In the genomic region with DNA sequence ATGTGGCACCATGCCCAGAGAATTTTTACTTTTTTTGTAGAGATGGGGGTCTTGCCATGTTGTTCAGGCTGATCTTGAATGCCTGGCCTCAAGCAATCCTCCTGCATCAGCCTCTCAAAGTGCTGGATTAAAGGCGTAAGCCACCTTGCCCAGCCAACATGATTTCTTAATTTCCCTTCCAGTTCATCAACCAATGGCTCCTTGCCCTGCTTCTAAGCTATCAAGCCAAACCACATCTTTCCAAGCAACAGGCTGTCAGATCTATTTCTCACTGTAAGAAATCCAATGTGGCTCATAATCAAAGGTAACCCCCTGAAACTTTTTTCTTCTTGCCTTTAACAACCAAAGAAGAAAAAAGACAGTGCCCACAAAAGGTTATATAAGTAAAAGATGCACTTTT, we compare ENCODE assay signal across 2 cellular contexts.
TF ChIP-seq lines count a peak whose summit lies in the region.

No MANE protein-coding gene starts in this region.

TF ChIP-seq in liver, 16 proteins besides CTCF, POLR2A, EP300 and RAD21 (continued from another document):
- TF ChIP-seq, protein P1, sequence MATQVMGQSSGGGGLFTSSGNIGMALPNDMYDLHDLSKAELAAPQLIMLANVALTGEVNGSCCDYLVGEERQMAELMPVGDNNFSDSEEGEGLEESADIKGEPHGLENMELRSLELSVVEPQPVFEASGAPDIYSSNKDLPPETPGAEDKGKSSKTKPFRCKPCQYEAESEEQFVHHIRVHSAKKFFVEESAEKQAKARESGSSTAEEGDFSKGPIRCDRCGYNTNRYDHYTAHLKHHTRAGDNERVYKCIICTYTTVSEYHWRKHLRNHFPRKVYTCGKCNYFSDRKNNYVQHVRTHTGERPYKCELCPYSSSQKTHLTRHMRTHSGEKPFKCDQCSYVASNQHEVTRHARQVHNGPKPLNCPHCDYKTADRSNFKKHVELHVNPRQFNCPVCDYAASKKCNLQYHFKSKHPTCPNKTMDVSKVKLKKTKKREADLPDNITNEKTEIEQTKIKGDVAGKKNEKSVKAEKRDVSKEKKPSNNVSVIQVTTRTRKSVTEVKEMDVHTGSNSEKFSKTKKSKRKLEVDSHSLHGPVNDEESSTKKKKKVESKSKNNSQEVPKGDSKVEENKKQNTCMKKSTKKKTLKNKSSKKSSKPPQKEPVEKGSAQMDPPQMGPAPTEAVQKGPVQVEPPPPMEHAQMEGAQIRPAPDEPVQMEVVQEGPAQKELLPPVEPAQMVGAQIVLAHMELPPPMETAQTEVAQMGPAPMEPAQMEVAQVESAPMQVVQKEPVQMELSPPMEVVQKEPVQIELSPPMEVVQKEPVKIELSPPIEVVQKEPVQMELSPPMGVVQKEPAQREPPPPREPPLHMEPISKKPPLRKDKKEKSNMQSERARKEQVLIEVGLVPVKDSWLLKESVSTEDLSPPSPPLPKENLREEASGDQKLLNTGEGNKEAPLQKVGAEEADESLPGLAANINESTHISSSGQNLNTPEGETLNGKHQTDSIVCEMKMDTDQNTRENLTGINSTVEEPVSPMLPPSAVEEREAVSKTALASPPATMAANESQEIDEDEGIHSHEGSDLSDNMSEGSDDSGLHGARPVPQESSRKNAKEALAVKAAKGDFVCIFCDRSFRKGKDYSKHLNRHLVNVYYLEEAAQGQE (IDR thresholded peaks at IDR 0.05), result no peak
- TF ChIP-seq SP1 (IDR thresholded peaks at IDR 0.05) (no peak), EGR1 (IDR thresholded peaks at IDR 0.05; ENCODE audit: low read depth in 2 of 2) (no peak), JUND (IDR thresholded peaks at IDR 0.05) (no peak), YY1 (IDR thresholded peaks at IDR 0.05) (no peak), FOXA1 (IDR thresholded peaks at IDR 0.05) (no peak), FOXA2 (IDR thresholded peaks at IDR 0.05) (no peak), GABPA (IDR thresholded peaks at IDR 0.05 in 1 of 2, conservative IDR thresholded peaks at IDR 0.05 in 1 of 2) (no peak)
- TF ChIP-seq, protein P2, sequence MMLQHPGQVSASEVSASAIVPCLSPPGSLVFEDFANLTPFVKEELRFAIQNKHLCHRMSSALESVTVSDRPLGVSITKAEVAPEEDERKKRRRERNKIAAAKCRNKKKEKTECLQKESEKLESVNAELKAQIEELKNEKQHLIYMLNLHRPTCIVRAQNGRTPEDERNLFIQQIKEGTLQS (IDR thresholded peaks at IDR 0.05), result no peak

TF ChIP-seq in HepG2, 621 proteins besides CTCF, POLR2A, EP300 and RAD21 (continued from another document):
- TF ChIP-seq, protein P3, sequence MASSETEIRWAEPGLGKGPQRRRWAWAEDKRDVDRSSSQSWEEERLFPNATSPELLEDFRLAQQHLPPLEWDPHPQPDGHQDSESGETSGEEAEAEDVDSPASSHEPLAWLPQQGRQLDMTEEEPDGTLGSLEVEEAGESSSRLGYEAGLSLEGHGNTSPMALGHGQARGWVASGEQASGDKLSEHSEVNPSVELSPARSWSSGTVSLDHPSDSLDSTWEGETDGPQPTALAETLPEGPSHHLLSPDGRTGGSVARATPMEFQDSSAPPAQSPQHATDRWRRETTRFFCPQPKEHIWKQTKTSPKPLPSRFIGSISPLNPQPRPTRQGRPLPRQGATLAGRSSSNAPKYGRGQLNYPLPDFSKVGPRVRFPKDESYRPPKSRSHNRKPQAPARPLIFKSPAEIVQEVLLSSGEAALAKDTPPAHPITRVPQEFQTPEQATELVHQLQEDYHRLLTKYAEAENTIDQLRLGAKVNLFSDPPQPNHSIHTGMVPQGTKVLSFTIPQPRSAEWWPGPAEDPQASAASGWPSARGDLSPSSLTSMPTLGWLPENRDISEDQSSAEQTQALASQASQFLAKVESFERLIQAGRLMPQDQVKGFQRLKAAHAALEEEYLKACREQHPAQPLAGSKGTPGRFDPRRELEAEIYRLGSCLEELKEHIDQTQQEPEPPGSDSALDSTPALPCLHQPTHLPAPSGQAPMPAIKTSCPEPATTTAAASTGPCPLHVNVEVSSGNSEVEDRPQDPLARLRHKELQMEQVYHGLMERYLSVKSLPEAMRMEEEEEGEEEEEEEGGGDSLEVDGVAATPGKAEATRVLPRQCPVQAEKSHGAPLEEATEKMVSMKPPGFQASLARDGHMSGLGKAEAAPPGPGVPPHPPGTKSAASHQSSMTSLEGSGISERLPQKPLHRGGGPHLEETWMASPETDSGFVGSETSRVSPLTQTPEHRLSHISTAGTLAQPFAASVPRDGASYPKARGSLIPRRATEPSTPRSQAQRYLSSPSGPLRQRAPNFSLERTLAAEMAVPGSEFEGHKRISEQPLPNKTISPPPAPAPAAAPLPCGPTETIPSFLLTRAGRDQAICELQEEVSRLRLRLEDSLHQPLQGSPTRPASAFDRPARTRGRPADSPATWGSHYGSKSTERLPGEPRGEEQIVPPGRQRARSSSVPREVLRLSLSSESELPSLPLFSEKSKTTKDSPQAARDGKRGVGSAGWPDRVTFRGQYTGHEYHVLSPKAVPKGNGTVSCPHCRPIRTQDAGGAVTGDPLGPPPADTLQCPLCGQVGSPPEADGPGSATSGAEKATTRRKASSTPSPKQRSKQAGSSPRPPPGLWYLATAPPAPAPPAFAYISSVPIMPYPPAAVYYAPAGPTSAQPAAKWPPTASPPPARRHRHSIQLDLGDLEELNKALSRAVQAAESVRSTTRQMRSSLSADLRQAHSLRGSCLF (CRISPR knock-in tag; IDR thresholded peaks at IDR 0.05; ENCODE audit: borderline replicate concordance), result no peak
- TF ChIP-seq, protein P4, sequence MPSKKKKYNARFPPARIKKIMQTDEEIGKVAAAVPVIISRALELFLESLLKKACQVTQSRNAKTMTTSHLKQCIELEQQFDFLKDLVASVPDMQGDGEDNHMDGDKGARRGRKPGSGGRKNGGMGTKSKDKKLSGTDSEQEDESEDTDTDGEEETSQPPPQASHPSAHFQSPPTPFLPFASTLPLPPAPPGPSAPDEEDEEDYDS (CRISPR knock-in tag; IDR thresholded peaks at IDR 0.05), result no peak
- TF ChIP-seq, protein P5, sequence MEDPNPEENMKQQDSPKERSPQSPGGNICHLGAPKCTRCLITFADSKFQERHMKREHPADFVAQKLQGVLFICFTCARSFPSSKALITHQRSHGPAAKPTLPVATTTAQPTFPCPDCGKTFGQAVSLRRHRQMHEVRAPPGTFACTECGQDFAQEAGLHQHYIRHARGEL (CRISPR knock-in tag; IDR thresholded peaks at IDR 0.05), result no peak
- TF ChIP-seq, protein P6, sequence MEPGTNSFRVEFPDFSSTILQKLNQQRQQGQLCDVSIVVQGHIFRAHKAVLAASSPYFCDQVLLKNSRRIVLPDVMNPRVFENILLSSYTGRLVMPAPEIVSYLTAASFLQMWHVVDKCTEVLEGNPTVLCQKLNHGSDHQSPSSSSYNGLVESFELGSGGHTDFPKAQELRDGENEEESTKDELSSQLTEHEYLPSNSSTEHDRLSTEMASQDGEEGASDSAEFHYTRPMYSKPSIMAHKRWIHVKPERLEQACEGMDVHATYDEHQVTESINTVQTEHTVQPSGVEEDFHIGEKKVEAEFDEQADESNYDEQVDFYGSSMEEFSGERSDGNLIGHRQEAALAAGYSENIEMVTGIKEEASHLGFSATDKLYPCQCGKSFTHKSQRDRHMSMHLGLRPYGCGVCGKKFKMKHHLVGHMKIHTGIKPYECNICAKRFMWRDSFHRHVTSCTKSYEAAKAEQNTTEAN (CRISPR knock-in tag; conservative IDR thresholded peaks at IDR 0.05), result no peak
- TF ChIP-seq, protein P7, sequence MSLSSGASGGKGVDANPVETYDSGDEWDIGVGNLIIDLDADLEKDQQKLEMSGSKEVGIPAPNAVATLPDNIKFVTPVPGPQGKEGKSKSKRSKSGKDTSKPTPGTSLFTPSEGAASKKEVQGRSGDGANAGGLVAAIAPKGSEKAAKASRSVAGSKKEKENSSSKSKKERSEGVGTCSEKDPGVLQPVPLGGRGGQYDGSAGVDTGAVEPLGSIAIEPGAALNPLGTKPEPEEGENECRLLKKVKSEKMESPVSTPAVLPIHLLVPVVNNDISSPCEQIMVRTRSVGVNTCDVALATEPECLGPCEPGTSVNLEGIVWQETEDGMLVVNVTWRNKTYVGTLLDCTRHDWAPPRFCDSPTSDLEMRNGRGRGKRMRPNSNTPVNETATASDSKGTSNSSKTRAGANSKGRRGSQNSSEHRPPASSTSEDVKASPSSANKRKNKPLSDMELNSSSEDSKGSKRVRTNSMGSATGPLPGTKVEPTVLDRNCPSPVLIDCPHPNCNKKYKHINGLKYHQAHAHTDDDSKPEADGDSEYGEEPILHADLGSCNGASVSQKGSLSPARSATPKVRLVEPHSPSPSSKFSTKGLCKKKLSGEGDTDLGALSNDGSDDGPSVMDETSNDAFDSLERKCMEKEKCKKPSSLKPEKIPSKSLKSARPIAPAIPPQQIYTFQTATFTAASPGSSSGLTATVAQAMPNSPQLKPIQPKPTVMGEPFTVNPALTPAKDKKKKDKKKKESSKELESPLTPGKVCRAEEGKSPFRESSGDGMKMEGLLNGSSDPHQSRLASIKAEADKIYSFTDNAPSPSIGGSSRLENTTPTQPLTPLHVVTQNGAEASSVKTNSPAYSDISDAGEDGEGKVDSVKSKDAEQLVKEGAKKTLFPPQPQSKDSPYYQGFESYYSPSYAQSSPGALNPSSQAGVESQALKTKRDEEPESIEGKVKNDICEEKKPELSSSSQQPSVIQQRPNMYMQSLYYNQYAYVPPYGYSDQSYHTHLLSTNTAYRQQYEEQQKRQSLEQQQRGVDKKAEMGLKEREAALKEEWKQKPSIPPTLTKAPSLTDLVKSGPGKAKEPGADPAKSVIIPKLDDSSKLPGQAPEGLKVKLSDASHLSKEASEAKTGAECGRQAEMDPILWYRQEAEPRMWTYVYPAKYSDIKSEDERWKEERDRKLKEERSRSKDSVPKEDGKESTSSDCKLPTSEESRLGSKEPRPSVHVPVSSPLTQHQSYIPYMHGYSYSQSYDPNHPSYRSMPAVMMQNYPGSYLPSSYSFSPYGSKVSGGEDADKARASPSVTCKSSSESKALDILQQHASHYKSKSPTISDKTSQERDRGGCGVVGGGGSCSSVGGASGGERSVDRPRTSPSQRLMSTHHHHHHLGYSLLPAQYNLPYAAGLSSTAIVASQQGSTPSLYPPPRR (CRISPR knock-in tag; IDR thresholded peaks at IDR 0.05; ENCODE audit: borderline replicate concordance), result no peak
- TF ChIP-seq SUZ12 (IDR thresholded peaks at IDR 0.05; ENCODE audit: low read depth, low read length) (no peak), ZNF253 (CRISPR knock-in tag; IDR thresholded peaks at IDR 0.05; ENCODE audit: borderline replicate concordance) (no peak), RFXAP (CRISPR knock-in tag; IDR thresholded peaks at IDR 0.05; ENCODE audit: borderline replicate concordance) (no peak), ZNF772 (CRISPR knock-in tag; IDR thresholded peaks at IDR 0.05) (no peak)
- TF ChIP-seq, protein P8, sequence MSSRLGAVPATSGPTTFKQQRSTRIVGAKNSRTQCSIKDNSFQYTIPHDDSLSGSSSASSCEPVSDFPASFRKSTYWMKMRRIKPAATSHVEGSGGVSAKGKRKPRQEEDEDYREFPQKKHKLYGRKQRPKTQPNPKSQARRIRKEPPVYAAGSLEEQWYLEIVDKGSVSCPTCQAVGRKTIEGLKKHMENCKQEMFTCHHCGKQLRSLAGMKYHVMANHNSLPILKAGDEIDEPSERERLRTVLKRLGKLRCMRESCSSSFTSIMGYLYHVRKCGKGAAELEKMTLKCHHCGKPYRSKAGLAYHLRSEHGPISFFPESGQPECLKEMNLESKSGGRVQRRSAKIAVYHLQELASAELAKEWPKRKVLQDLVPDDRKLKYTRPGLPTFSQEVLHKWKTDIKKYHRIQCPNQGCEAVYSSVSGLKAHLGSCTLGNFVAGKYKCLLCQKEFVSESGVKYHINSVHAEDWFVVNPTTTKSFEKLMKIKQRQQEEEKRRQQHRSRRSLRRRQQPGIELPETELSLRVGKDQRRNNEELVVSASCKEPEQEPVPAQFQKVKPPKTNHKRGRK (CRISPR knock-in tag; IDR thresholded peaks at IDR 0.05), result no peak
- TF ChIP-seq, protein P9, sequence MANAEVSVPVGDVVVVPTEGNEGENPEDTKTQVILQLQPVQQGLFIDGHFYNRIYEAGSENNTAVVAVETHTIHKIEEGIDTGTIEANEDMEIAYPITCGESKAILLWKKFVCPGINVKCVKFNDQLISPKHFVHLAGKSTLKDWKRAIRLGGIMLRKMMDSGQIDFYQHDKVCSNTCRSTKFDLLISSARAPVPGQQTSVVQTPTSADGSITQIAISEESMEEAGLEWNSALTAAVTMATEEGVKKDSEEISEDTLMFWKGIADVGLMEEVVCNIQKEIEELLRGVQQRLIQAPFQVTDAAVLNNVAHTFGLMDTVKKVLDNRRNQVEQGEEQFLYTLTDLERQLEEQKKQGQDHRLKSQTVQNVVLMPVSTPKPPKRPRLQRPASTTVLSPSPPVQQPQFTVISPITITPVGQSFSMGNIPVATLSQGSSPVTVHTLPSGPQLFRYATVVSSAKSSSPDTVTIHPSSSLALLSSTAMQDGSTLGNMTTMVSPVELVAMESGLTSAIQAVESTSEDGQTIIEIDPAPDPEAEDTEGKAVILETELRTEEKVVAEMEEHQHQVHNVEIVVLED (CRISPR knock-in tag; IDR thresholded peaks at IDR 0.05; ENCODE audit: borderline replicate concordance), result no peak
- TF ChIP-seq, protein P10, sequence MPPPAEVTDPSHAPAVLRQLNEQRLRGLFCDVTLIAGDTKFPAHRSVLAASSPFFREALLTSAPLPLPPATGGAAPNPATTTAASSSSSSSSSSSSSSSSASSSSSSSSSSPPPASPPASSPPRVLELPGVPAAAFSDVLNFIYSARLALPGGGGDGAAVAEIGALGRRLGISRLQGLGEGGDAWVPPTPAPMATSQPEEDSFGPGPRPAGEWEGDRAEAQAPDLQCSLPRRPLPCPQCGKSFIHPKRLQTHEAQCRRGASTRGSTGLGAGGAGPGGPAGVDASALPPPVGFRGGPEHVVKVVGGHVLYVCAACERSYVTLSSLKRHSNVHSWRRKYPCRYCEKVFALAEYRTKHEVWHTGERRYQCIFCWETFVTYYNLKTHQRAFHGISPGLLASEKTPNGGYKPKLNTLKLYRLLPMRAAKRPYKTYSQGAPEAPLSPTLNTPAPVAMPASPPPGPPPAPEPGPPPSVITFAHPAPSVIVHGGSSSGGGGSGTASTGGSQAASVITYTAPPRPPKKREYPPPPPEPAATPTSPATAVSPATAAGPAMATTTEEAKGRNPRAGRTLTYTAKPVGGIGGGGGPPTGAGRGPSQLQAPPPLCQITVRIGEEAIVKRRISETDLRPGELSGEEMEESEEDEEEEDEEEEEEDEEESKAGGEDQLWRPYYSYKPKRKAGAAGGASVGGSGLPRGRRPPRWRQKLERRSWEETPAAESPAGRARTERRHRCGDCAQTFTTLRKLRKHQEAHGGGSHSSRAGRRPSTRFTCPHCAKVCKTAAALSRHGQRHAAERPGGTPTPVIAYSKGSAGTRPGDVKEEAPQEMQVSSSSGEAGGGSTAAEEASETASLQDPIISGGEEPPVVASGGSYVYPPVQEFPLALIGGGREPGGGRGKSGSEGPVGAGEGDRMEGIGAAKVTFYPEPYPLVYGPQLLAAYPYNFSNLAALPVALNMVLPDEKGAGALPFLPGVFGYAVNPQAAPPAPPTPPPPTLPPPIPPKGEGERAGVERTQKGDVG (CRISPR knock-in tag; IDR thresholded peaks at IDR 0.05; ENCODE audit: borderline replicate concordance), result no peak
- TF ChIP-seq, protein P11, sequence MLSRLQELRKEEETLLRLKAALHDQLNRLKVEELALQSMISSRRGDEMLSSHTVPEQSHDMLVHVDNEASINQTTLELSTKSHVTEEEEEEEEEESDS (CRISPR knock-in tag; IDR thresholded peaks at IDR 0.05; ENCODE audit: borderline replicate concordance), result no peak
